ENCODE assay signal across 15 cellular contexts in the genomic region with DNA sequence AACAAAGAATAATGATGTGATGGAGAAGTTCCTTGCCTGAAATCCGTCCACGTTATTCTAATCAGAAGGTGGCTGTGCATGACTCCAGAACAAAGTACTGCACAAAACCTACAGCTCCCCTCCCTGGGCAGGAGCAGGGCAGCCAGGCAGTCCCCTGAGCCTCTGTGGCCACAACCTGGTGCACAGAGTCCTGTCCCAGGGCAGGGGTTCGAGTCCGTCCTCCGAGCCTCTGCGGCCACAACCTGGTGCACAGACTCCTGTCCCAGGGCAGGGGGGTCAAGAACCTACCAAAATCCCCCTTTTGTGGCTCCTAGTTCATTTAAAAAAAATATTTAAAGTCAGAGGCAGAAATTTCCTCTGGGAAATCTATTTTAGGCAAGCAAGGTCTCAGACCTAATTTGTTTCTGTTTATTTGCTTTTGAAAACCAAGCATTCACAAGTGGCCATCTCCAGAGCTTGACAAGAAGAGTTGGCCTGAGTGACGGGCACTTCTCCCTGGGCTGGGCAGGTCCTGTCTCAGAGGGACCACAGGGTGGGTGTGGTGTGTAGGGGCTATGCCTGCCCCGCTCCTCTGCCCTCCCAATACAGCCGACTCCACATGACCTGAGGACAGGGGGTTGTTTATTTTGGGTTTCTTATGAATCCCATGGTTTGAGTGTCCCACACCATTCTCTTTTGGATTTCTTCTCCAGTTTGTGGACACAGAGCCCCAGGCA.
A peak's percentile ranks its signal among the peaks of the same experiment; 100 is the strongest.
DNase-seq lines count a peak whose midpoint lies in the region; ATAC-seq and TF ChIP-seq lines count a peak whose summit lies in the region.
"Had no signal": no experiment of that assay in that cellular context is flagged by ENCODE, and none has a peak within 500 bp of the region (broad histone marks: within the 10 kb centered on the region; RNA-seq: fewer than 3 reads in every experiment).

No MANE protein-coding gene starts in this region.

- H3K9me3 Mint-ChIP-seq in endodermal cell, result peaks cover 6% of the 10 kb centered on the region

- no peak for ATAC-seq in HG03460 (IDR thresholded peaks at IDR 0.05; ENCODE audit: unreplicated experiment)

- H3K4me2 ChIP-seq in BLaER1, result peak overlapping the region; percentile 83

- WGBS in endodermal cell (ENCODE audit: insufficient coverage in 1 of 2, insufficient read length in 1 of 2), 2 experiments, result 88 to 94% methylated on average over 5 to 9 of the region's 9 CpGs

- H3K36me3 Mint-ChIP-seq in endodermal cell (ENCODE audit: low read depth), result no peaks in the 10 kb centered on the region
- H3K36me3 Mint-ChIP-seq: CD4-positive, CD25-positive, alpha-beta regulatory T cell had no signal

- peak overlapping the region; percentile 39 for H3K27ac ChIP-seq in BLaER1
- no peak overlapping the region for H3K27ac ChIP-seq in endodermal cell (ENCODE audit: low read depth, low read length)
- peak overlapping the region; percentile 3 for H3K27ac ChIP-seq in temporal lobe (ENCODE audit: low read depth, low read length)
- no peak overlapping the region for H3K27ac ChIP-seq in WERI-Rb-1
- H3K27ac ChIP-seq: HL-60 had no signal

- peaks cover 11% of the 10 kb centered on the region for H3K4me1 Mint-ChIP-seq in endodermal cell

- no peak overlapping the region for H3K9ac ChIP-seq in BLaER1
- H3K9ac ChIP-seq in endodermal cell (ENCODE audit: extremely low read depth, low read length, poor library complexity, severe bottlenecking), result no peak overlapping the region

- no peaks in the 10 kb centered on the region for H4K20me1 ChIP-seq in BLaER1

- H3K9me3 ChIP-seq in BLaER1, result peaks cover 29% of the 10 kb centered on the region
- no peaks in the 10 kb centered on the region for H3K9me3 ChIP-seq in endodermal cell (ENCODE audit: control insufficient read depth, low read length)
- no peaks in the 10 kb centered on the region for H3K9me3 ChIP-seq in WERI-Rb-1 (ENCODE audit: severe bottlenecking)
- H3K9me3 ChIP-seq: HAP-1 had no signal

- TF ChIP-seq CTCF in endodermal cell (conservative IDR thresholded peaks at IDR 0.05) (no peak), WERI-Rb-1 (IDR thresholded peaks at IDR 0.05; ENCODE audit: low read depth, low read length) (no peak)

- DNase-seq in DMS79 treated with DMSO at 0.1 percent for 48 hours (lab: John Stamatoyannopoulos, UW) (peak; percentile 78), endodermal cell (peak; percentile 20), WERI-Rb-1 (no peak), NOMO-1 treated with DMSO at 0.1 percent for 48 hours (lab: John Stamatoyannopoulos, UW; ENCODE audit: unreplicated experiment) (no peak)
- DNase-seq: 8988T; C1 segment of cervical spinal cord; Caco-2; CD4-positive, CD25-positive, alpha-beta regulatory T cell; GF-D8; GOT3 had no signal

- peaks cover 85% of the 10 kb centered on the region for H3K4me1 ChIP-seq in BLaER1
- no peaks in the 10 kb centered on the region for H3K4me1 ChIP-seq in endodermal cell (ENCODE audit: control insufficient read depth, insufficient read depth, low read length)
- H3K4me1 ChIP-seq: Caco-2, HAP-1 had no signal

- H3K27me3 ChIP-seq in BLaER1 (no peaks in the 10 kb centered on the region), endodermal cell (ENCODE audit: control insufficient read depth, insufficient read depth, low read length, poor library complexity, severe bottlenecking) (no peaks in the 10 kb centered on the region), WERI-Rb-1 (ENCODE audit: insufficient read depth, low read depth, severe bottlenecking) (no peaks in the 10 kb centered on the region)

- H3K36me3 ChIP-seq in BLaER1 (no peaks in the 10 kb centered on the region), endodermal cell (ENCODE audit: control insufficient read depth, insufficient read depth, low read length) (no peaks in the 10 kb centered on the region), WERI-Rb-1 (no peaks in the 10 kb centered on the region)
- H3K36me3 ChIP-seq: HAP-1 had no signal

- no peaks in the 10 kb centered on the region for H3K27me3 Mint-ChIP-seq in endodermal cell (ENCODE audit: insufficient read depth)

- no peak overlapping the region for H3K27ac Mint-ChIP-seq in endodermal cell
- H3K27ac Mint-ChIP-seq: CD4-positive, CD25-positive, alpha-beta regulatory T cell had no signal

- H3K4me3 Mint-ChIP-seq in endodermal cell, result no peak overlapping the region
- H3K4me3 Mint-ChIP-seq: CD4-positive, CD25-positive, alpha-beta regulatory T cell had no signal

- 0 out of 2 replicates have a peak overlapping the region, but pooled peaks have one; percentile 22 for H3K4me3 ChIP-seq in BLaER1
- H3K4me3 ChIP-seq in endodermal cell (ENCODE audit: low read length), result no peak overlapping the region
- no peak overlapping the region for H3K4me3 ChIP-seq in WERI-Rb-1 (ENCODE audit: low read depth, low read length)
- H3K4me3 ChIP-seq: HAP-1 had no signal

Comparison
In these comparisons a context has a peak if more than half of its experiments do, and no peak if none do; other contexts are left out.
1. H3K27ac ChIP-seq: peak in BLaER1 (single experiment) and temporal lobe (single experiment); none in endodermal cell (single experiment) and WERI-Rb-1 (single experiment).
2. DNase-seq: peak in DMS79 treated with DMSO at 0.1 percent for 48 hours (single experiment) and endodermal cell (single experiment); none in WERI-Rb-1 (single experiment) and NOMO-1 treated with DMSO at 0.1 percent for 48 hours (single experiment).